ENCODE assay signal across 24 cellular contexts in genomic region chr22:17601031-17601430, GRCh38. TPM values are rescaled to one million over a fixed set of nuclear protein-coding genes. Genes with fewer than 3 reads are reported as not detected.
A peak's percentile ranks its signal among the peaks of the same experiment; 100 is the strongest.
DNase-seq lines count a peak whose midpoint lies in the region; ATAC-seq and TF ChIP-seq lines count a peak whose summit lies in the region.
"Had no signal": no experiment of that assay in that cellular context is flagged by ENCODE, and none has a peak within 500 bp of the region (broad histone marks: within the 10 kb centered on the region; RNA-seq: fewer than 3 reads in every experiment).

No MANE protein-coding gene starts in this region.

- H3K36me3 ChIP-seq in CD4-positive, alpha-beta memory T cell (ENCODE audit: insufficient read depth, low read length) = peaks cover 42% of the 10 kb centered on the region
- peaks cover 35 to 83% (median 48%) of the 10 kb centered on the region in 4 donors for H3K36me3 ChIP-seq in upper lobe of left lung

- POLR2A ChIA-PET in CD4-positive, alpha-beta memory T cell (lab: Charles Lee; ENCODE audit: partially characterized antibody) = no interaction called here

- no peak overlapping the region for H3K4me3 Mint-ChIP-seq in CD4-positive, alpha-beta memory T cell
- no peak overlapping the region for H3K4me3 Mint-ChIP-seq in progenitor cell of endocrine pancreas (ENCODE audit: low read depth)
- H3K4me3 Mint-ChIP-seq: activated T-cell treated with anti-CD3 and anti-CD28 coated beads, Interleukin-2, amount 50 U/mL, for 4 hours had no signal

- H3K36me3 Mint-ChIP-seq in CD4-positive, alpha-beta memory T cell = peaks cover 32 to 62% of the 10 kb centered on the region in 2 donors
- H3K36me3 Mint-ChIP-seq in progenitor cell of endocrine pancreas (ENCODE audit: insufficient read depth) = peaks cover 21% of the 10 kb centered on the region

- no peaks in the 10 kb centered on the region for H3K4me1 ChIP-seq in CD4-positive, alpha-beta memory T cell (ENCODE audit: insufficient read depth, low read length)
- H3K4me1 ChIP-seq in upper lobe of left lung = peaks cover 0 to 5% (median 2%) of the 10 kb centered on the region in 4 donors
- H3K4me1 ChIP-seq: adrenal gland had no signal

- no peaks in the 10 kb centered on the region for H3K9me3 ChIP-seq in CD4-positive, alpha-beta memory T cell (ENCODE audit: control insufficient read depth in 1 of 2, low read length in 2 of 2)
- no peaks in the 10 kb centered on the region for H3K9me3 ChIP-seq in upper lobe of left lung
- H3K9me3 ChIP-seq: adrenal gland had no signal

- H3K27ac ChIP-seq in CD4-positive, alpha-beta memory T cell (ENCODE audit: low read depth, low read length) = no peak overlapping the region
- no peak overlapping the region for H3K27ac ChIP-seq in upper lobe of left lung
- H3K27ac ChIP-seq: adrenal gland, WERI-Rb-1 had no signal

- no peaks in the 10 kb centered on the region for H3K9me3 Mint-ChIP-seq in CD4-positive, alpha-beta memory T cell
- no peaks in the 10 kb centered on the region for H3K9me3 Mint-ChIP-seq in progenitor cell of endocrine pancreas (ENCODE audit: low read depth)
- H3K9me3 Mint-ChIP-seq: activated T-cell treated with anti-CD3 and anti-CD28 coated beads, Interleukin-2, amount 50 U/mL, for 4 hours had no signal

- TF ChIP-seq EP300 in upper lobe of left lung (IDR thresholded peaks at IDR 0.05) = no peak

- TF ChIP-seq CTCF in fibroblast of villous mesenchyme (IDR thresholded peaks at IDR 0.05; ENCODE audit: insufficient read depth, low read depth, low read length) (no peak), progenitor cell of endocrine pancreas (IDR thresholded peaks at IDR 0.05; ENCODE audit: unreplicated experiment) (no peak), upper lobe of left lung (IDR thresholded peaks at IDR 0.05) (no peak)

- CTCF ChIA-PET in CD4-positive, alpha-beta memory T cell (lab: Charles Lee; ENCODE audit: partially characterized antibody) = no interaction called here

- intact Hi-C loops in CD4-positive, alpha-beta memory T cell (cut with micrococcal nuclease) = no loop called here

- H3K27ac Mint-ChIP-seq in CD4-positive, alpha-beta memory T cell = peak overlapping the region in 4 of 7 donors; percentile 2 to 78 (median 37)
- peak overlapping the region; percentile 29 for H3K27ac Mint-ChIP-seq in progenitor cell of endocrine pancreas

- no peak overlapping the region for H3K4me3 ChIP-seq in CD4-positive, alpha-beta memory T cell (ENCODE audit: low read length in 2 of 2)
- no peak overlapping the region for H3K4me3 ChIP-seq in fibroblast of villous mesenchyme (ENCODE audit: low read depth, low read length)
- no peak overlapping the region for H3K4me3 ChIP-seq in upper lobe of left lung
- H3K4me3 ChIP-seq: adrenal gland had no signal

- H3K4me1 Mint-ChIP-seq in CD4-positive, alpha-beta memory T cell = peaks cover 2 to 5% (median 3%) of the 10 kb centered on the region in 4 donors
- no peaks in the 10 kb centered on the region for H3K4me1 Mint-ChIP-seq in progenitor cell of endocrine pancreas (ENCODE audit: low read depth)

- no peaks in the 10 kb centered on the region for H3K27me3 Mint-ChIP-seq in CD4-positive, alpha-beta memory T cell
- H3K27me3 Mint-ChIP-seq in progenitor cell of endocrine pancreas = no peaks in the 10 kb centered on the region

- TF ChIP-seq POLR2A in upper lobe of left lung (IDR thresholded peaks at IDR 0.05) = no peak

- WGBS in upper lobe of left lung, 2 donors = 78 to 94% methylated on average over 3 of the region's 3 CpGs

- ATAC-seq in upper lobe of left lung (ENCODE audit: low FRiP score in 2 of 2) = no peak
- ATAC-seq: activated T-cell treated with anti-CD3 and anti-CD28 coated beads, Interleukin-2, amount 50 U/mL, for 4 hours; left cardiac atrium had no signal

- no peaks in the 10 kb centered on the region for H3K27me3 ChIP-seq in CD4-positive, alpha-beta memory T cell (ENCODE audit: insufficient read depth, low read length)
- H3K27me3 ChIP-seq in upper lobe of left lung = no peaks in the 10 kb centered on the region
- H3K27me3 ChIP-seq: adrenal gland had no signal

- DNase-seq in CD4-positive, alpha-beta memory T cell = no peak
- DNase-seq in HT-29 (ENCODE audit: low spot score) (peak; percentile 10), fibroblast of villous mesenchyme (ENCODE audit: low read depth) (peak; percentile 59), progenitor cell of endocrine pancreas (ENCODE audit: low spot score, unreplicated experiment) (no peak), NCI-H187 treated with DMSO at 0.1 percent for 48 hours (lab: John Stamatoyannopoulos, UW) (no peak), upper lobe of left lung (no peak), D341Med (ENCODE audit: low spot score) (no peak)
- DNase-seq: activated CD4-positive, alpha-beta T cell treated with anti-CD3 and anti-CD28 coated beads, Interleukin-2, amount 50 U/mL, for 48 hours; activated T-cell treated with anti-CD3 and anti-CD28 coated beads, Interleukin-2, amount 50 U/mL, for 4 hours; central memory CD4-positive, alpha-beta T cell; erythroblast; GDM1; GOT3; left cardiac atrium; midbrain; NCI-H1092 treated with DMSO at 0.1 percent for 48 hours; NCI-H2081; NCI-H69; retina; SHP77 treated with DMSO at 0.1 percent for 48 hours; WERI-Rb-1 had no signal

RNA-seq across cellular contexts. Expression of gene ATP6V1E1, which starts 27.5 kb away (rescaled TPM):
- 10 to 100 TPM; 88.0 to 88.7 TPM for total RNA-seq in CD4-positive, alpha-beta memory T cell
- polyA plus RNA-seq in CD4-positive, alpha-beta memory T cell = 100 to 1,000 TPM; 124 to 130 TPM
- 40.2 and 63.3 TPM in 2 replicates for total RNA-seq in HT-29 (2014; rRNA removed; shearing (Covaris generic))
- total RNA-seq in fibroblast of villous mesenchyme (128 and 177 TPM in 2 replicates), progenitor cell of endocrine pancreas (59.7 and 61.3 TPM in 2 replicates), upper lobe of left lung (100 to 1,000 TPM in 5 of 6 donors, 10 to 100 TPM in 1; 63.5 to 153 (median 130) TPM)

RNA-seq across cellular contexts. Expression of gene BCL2L13, which starts 37.5 kb away (rescaled TPM):
- 10 to 100 TPM; 28.3 to 32.6 TPM for total RNA-seq in CD4-positive, alpha-beta memory T cell
- 10 to 100 TPM; 33.1 to 39.2 TPM for polyA plus RNA-seq in CD4-positive, alpha-beta memory T cell
- total RNA-seq in HT-29 (2014; rRNA removed; shearing (Covaris generic)) = 23.7 and 24.5 TPM in 2 replicates
- 53.5 and 64.3 TPM in 2 replicates for total RNA-seq in fibroblast of villous mesenchyme
- total RNA-seq in progenitor cell of endocrine pancreas = 34.1 and 36.0 TPM in 2 replicates
- total RNA-seq in upper lobe of left lung = 10 to 100 TPM; 40.4 to 67.1 (median 45.7) TPM

RNA-seq across cellular contexts. Expression of gene SLC25A18, which starts 37.7 kb away (rescaled TPM):
- not detected for total RNA-seq in CD4-positive, alpha-beta memory T cell
- under 1 TPM in 1 of 2 donors, not detected in 1; 0.10 TPM for polyA plus RNA-seq in CD4-positive, alpha-beta memory T cell
- total RNA-seq in HT-29 (2014; rRNA removed; shearing (Covaris generic)) = not detected in 2 replicates
- total RNA-seq in fibroblast of villous mesenchyme (under 0.01 and 0.32 TPM in 2 replicates), progenitor cell of endocrine pancreas (2.3 and 2.6 TPM in 2 replicates), upper lobe of left lung (1 to 10 TPM in 3 of 6 donors, under 1 TPM in 3; 0.69 to 3.1 (median 1.1) TPM)
- total RNA-seq: activated T-cell treated with anti-CD3 and anti-CD28 coated beads, Interleukin-2, amount 50 U/mL, for 4 hours; LHCN-M2; T-helper 1 cell treated with Interleukin-12 subunit alpha and Interleukin-12 subunit beta and Interleukin-4 antibody, amounts not matched to agents 30 ng/mL and 1 ng/mL, for 36 hours had no signal

Comparison
In these comparisons a context has a peak if more than half of its experiments do, and no peak if none do; other contexts are left out.
1. DNase-seq: peak in HT-29 (single experiment) and fibroblast of villous mesenchyme (single experiment); none in CD4-positive, alpha-beta memory T cell (0 of 5), progenitor cell of endocrine pancreas (single experiment), NCI-H187 treated with DMSO at 0.1 percent for 48 hours (single experiment), upper lobe of left lung (0 of 2) and D341Med (single experiment).